Comparison of ENCODE assay signal across 12 cellular contexts in the genomic region with DNA sequence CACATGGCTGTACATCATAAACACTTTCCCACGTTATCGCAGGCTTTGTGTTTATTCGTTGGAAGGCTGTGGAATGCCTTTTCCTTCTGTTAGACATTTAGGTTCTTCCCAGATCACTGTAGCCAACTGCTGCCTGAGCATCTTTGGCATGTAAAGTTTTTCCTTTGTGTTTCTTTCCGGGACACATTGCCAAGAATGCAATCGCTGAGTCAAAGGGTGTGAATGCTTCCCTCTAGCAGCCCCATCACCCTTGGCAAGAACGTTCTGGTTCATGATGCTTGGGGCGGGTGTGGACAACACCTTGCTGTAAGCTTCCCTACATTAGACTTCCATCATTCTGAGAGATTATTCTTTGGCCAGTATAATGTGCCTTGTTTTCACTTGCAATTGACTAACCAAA.
DNase-seq lines count a peak whose midpoint lies in the region; ATAC-seq, FAIRE-seq and TF ChIP-seq lines count a peak whose summit lies in the region.
"Had no signal": no experiment of that assay in that cellular context is flagged by ENCODE, and none has a peak within 500 bp of the region (broad histone marks: within the 10 kb centered on the region; RNA-seq: fewer than 3 reads in every experiment).

No MANE protein-coding gene starts in this region.

- ATAC-seq in GM21390 (IDR thresholded peaks at IDR 0.05; ENCODE audit: unreplicated experiment) = no peak
- no peak for ATAC-seq in stimulated activated naive CD8-positive, alpha-beta T cell treated with anti-CD3 and anti-CD28 coated beads, Interleukin-15, Interleukin-2, amounts not matched to agents 100 U/mL and 50 U/mL, for 24 hours
- no peak for ATAC-seq in HG03175 (IDR thresholded peaks at IDR 0.05; ENCODE audit: unreplicated experiment)

- intact Hi-C loops in lower leg skin (cut with DNase I; ENCODE audit: low total_unique reads) = no loop called here

- DNase-seq in AG08395 (ENCODE audit: low spot score) = peak; percentile 89
- DNase-seq in HTR-8/SVneo (ENCODE audit: insufficient read length, low spot score) = peak; percentile 13
- DNase-seq in cardiac fibroblast (ENCODE audit: low read depth in 2 of 2) = peak; percentile 94 to 98
- peak; percentile 74 to 76 for DNase-seq in lower leg skin (ENCODE audit: low spot score in 2 of 2)
- DNase-seq in OCI-M2 (lab: John Stamatoyannopoulos, UW; ENCODE audit: unreplicated experiment) = no peak
- DNase-seq in stimulated activated naive CD8-positive, alpha-beta T cell treated with anti-CD3 and anti-CD28 coated beads, Interleukin-15, Interleukin-2, amounts not matched to agents 100 U/mL and 50 U/mL, for 24 hours = no peak
- DNase-seq: COR-L47; effector CD8-positive, alpha-beta T cell; naive B cell; SIG-M5 had no signal

- TF ChIP-seq CTCF in cardiac fibroblast (IDR thresholded peaks at IDR 0.05; ENCODE audit: low read depth, low read length) = no peak
- no peak for TF ChIP-seq CTCF in lower leg skin (IDR thresholded peaks at IDR 0.05)

- no peak for TF ChIP-seq POLR2A in lower leg skin (IDR thresholded peaks at IDR 0.05)

- WGBS in lower leg skin, 2 donors = 18 to 20% methylated on average over 7 of the region's 7 CpGs

- no peak for FAIRE-seq in HTR-8/SVneo (lab: Jason Lieb, UNC)

- H3K4me3 ChIP-seq in cardiac fibroblast (replicated peaks in 1 of 2; ENCODE audit: low read depth in 2 of 2, low read length in 2 of 2) = no peak overlapping the region
- no peak overlapping the region for H3K4me3 ChIP-seq in lower leg skin (ENCODE audit: low read depth, poor library complexity, severe bottlenecking)

Comparison
In these comparisons a context has a peak if more than half of its experiments do, and no peak if none do; other contexts are left out.
1. DNase-seq: peak in AG08395 (single experiment), HTR-8/SVneo (single experiment), cardiac fibroblast (2 of 2) and lower leg skin (2 of 2); none in OCI-M2 (single experiment) and stimulated activated naive CD8-positive, alpha-beta T cell treated with anti-CD3 and anti-CD28 coated beads, Interleukin-15, Interleukin-2, amounts not matched to agents 100 U/mL and 50 U/mL, for 24 hours (single experiment).